ENCODE assay signal across 17 cellular contexts in the genomic region with DNA sequence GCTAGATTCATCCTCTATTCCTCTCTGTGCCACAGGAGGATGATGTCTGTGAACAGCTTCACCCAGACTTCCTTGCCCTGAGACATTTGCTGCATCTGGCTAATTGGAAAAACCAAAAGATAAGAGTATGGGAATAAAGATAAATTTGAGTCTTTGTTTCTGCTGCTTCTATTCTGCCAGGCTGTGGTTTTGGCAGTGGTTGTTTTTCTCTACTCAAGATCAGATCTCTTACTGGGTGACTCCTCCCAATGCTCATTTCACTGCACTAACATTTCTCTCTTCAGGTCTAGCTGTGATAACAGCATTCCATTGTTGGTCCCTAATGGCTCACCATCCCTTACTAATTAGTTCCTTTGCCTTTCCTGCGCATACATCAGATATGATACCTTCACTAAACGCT.
A peak's percentile ranks its signal among the peaks of the same experiment; 100 is the strongest.
DNase-seq lines count a peak whose midpoint lies in the region; ATAC-seq and TF ChIP-seq lines count a peak whose summit lies in the region.
"Had no signal": no experiment of that assay in that cellular context is flagged by ENCODE, and none has a peak within 500 bp of the region (broad histone marks: within the 10 kb centered on the region; RNA-seq: fewer than 3 reads in every experiment).

No MANE protein-coding gene starts in this region.

- no peaks in the 10 kb centered on the region for H3K27me3 ChIP-seq in neural progenitor cell
- no peaks in the 10 kb centered on the region for H3K27me3 ChIP-seq in CD4-positive, alpha-beta T cell (ENCODE audit: control insufficient read depth, insufficient read depth, low read length)
- H3K27me3 ChIP-seq: BLaER1 had no signal

- H3K4me1 Mint-ChIP-seq in neural progenitor cell (no peaks in the 10 kb centered on the region), Calu3 (ENCODE audit: low read depth, unreplicated experiment) (no peaks in the 10 kb centered on the region)
- H3K4me1 Mint-ChIP-seq in CD4-positive, alpha-beta T cell (ENCODE audit: low read depth): no peaks in the 10 kb centered on the region

- ATAC-seq in SK-N-SH treated with all-trans-retinoic acid at 6 μM for 48 hours (peak; percentile 43; the same call in 2 of the 3 replicates), HG03175 (IDR thresholded peaks at IDR 0.05; ENCODE audit: unreplicated experiment) (no peak)
- ATAC-seq in CD4-positive, alpha-beta T cell (ENCODE audit: poor library complexity): no peak
- ATAC-seq: A549; CD8-positive, alpha-beta T cell; K562; Panc1 had no signal

- no peaks in the 10 kb centered on the region for H4K20me1 ChIP-seq in neural progenitor cell (ENCODE audit: low read depth)
- H4K20me1 ChIP-seq: BLaER1 had no signal

- intact Hi-C loops in Calu3 (cut with micrococcal nuclease; ENCODE audit: unreplicated experiment): no loop called here
- intact Hi-C loops in CD4-positive, alpha-beta T cell (cut with DNase I, micrococcal nuclease): no loop called here

- H3K79me2 ChIP-seq in neural progenitor cell (ENCODE audit: low read depth): no peaks in the 10 kb centered on the region

- H3K36me3 Mint-ChIP-seq in neural progenitor cell: no peaks in the 10 kb centered on the region
- H3K36me3 Mint-ChIP-seq in Calu3 (ENCODE audit: insufficient read depth, unreplicated experiment): no peaks in the 10 kb centered on the region
- no peaks in the 10 kb centered on the region for H3K36me3 Mint-ChIP-seq in CD4-positive, alpha-beta T cell (ENCODE audit: low read depth)
- H3K36me3 Mint-ChIP-seq: CD8-positive, alpha-beta T cell had no signal

- no peaks in the 10 kb centered on the region for H3K36me3 ChIP-seq in neural progenitor cell
- H3K36me3 ChIP-seq: BLaER1 had no signal

- H3K9me3 ChIP-seq in neural progenitor cell (ENCODE audit: low read depth): no peaks in the 10 kb centered on the region
- H3K9me3 ChIP-seq in CD4-positive, alpha-beta T cell (ENCODE audit: control insufficient read depth, low read length): no peaks in the 10 kb centered on the region
- H3K9me3 ChIP-seq: A549, BLaER1 had no signal

- TF ChIP-seq CTCF in choroid plexus epithelial cell (conservative IDR thresholded peaks at IDR 0.05; ENCODE audit: low read depth, low read length) (no peak), neural progenitor cell (IDR thresholded peaks at IDR 0.05) (no peak), Calu3 (IDR thresholded peaks at IDR 0.05; ENCODE audit: unreplicated experiment) (no peak)
- TF ChIP-seq CTCF in CD4-positive, alpha-beta T cell (IDR thresholded peaks at IDR 0.05): no peak

- H3K27ac Mint-ChIP-seq in neural progenitor cell (no peak overlapping the region), Calu3 (ENCODE audit: unreplicated experiment) (no peak overlapping the region)
- no peak overlapping the region for H3K27ac Mint-ChIP-seq in CD4-positive, alpha-beta T cell
- H3K27ac Mint-ChIP-seq: CD8-positive, alpha-beta T cell had no signal

- no TSS peak for BruUV-seq in Calu3 (replicated peaks; lab: Mats Ljungman, UMichigan)

- H3K9ac ChIP-seq in neural progenitor cell: no peak overlapping the region
- H3K9ac ChIP-seq: BLaER1 had no signal

- H3F3A ChIP-seq in neural progenitor cell (ENCODE audit: low read depth): no peaks in the 10 kb centered on the region

- H3K4me3 ChIP-seq in choroid plexus epithelial cell (ENCODE audit: low read depth, low read length) (no peak overlapping the region), neural progenitor cell (no peak overlapping the region)
- H3K4me3 ChIP-seq: A549, BLaER1, K562 had no signal

- in situ Hi-C loops in KBM-7 (cut with MboI; ENCODE audit: low pct_unique_long_range_greater_than_20kb, low sequenced_read_pairs): no loop called here

- H2AFZ ChIP-seq in neural progenitor cell (replicated peaks): no peak overlapping the region

- H3K4me2 ChIP-seq in neural progenitor cell: no peak overlapping the region
- H3K4me2 ChIP-seq: A549, BLaER1 had no signal

- H3K4me3 Mint-ChIP-seq in neural progenitor cell: no peak overlapping the region
- no peak overlapping the region for H3K4me3 Mint-ChIP-seq in Calu3 (ENCODE audit: low read depth, unreplicated experiment)
- H3K4me3 Mint-ChIP-seq in CD4-positive, alpha-beta T cell: no peak overlapping the region
- H3K4me3 Mint-ChIP-seq: CD8-positive, alpha-beta T cell had no signal

- POLR2A ChIA-PET in CD4-positive, alpha-beta T cell (lab: Charles Lee): no interaction called here

- H3K9me3 Mint-ChIP-seq in neural progenitor cell (no peaks in the 10 kb centered on the region), Calu3 (ENCODE audit: low read depth, unreplicated experiment) (no peaks in the 10 kb centered on the region)
- no peaks in the 10 kb centered on the region for H3K9me3 Mint-ChIP-seq in CD4-positive, alpha-beta T cell
- H3K9me3 Mint-ChIP-seq: CD8-positive, alpha-beta T cell had no signal

- CTCF ChIA-PET in Calu3 (lab: Charles Lee): no interaction called here
- CTCF ChIA-PET in CD4-positive, alpha-beta T cell (lab: Charles Lee): interaction anchor here (0.5 kb wide), 1 partner anchor 196 kb away, joined by 4 read pairs; no protein-coding TSS in a partner anchor

- no peaks in the 10 kb centered on the region for H3K4me1 ChIP-seq in neural progenitor cell
- H3K4me1 ChIP-seq: A549, BLaER1 had no signal

- H3K27ac ChIP-seq in neural progenitor cell: no peak overlapping the region
- no peak overlapping the region for H3K27ac ChIP-seq in CD4-positive, alpha-beta T cell (ENCODE audit: low read depth, low read length)
- H3K27ac ChIP-seq: A549, BLaER1 had no signal

- H3K27me3 Mint-ChIP-seq in neural progenitor cell (ENCODE audit: insufficient read depth, low read depth) (no peaks in the 10 kb centered on the region), Calu3 (ENCODE audit: unreplicated experiment) (no peaks in the 10 kb centered on the region)
- no peaks in the 10 kb centered on the region for H3K27me3 Mint-ChIP-seq in CD4-positive, alpha-beta T cell

- DNase-seq in KBM-7 (peak; percentile 7), choroid plexus epithelial cell (ENCODE audit: low read depth) (peak; percentile 33), neural progenitor cell (ENCODE audit: low spot score) (peak; percentile 3), Calu3 (no peak)
- DNase-seq in CD4-positive, alpha-beta T cell: no peak
- DNase-seq: CD8-positive, alpha-beta T cell; DMS79; MV-4-11; NCI-H187; NCI-H2227 treated with DMSO at 0.1 percent for 48 hours; NCI-H524 treated with DMSO at 0.1 percent for 48 hours had no signal

TF ChIP-seq in SK-N-SH treated with all-trans-retinoic acid at 6 μM for 48 hours, 23 proteins besides CTCF, POLR2A, EP300 and RAD21:
- TF ChIP-seq, protein P1, sequence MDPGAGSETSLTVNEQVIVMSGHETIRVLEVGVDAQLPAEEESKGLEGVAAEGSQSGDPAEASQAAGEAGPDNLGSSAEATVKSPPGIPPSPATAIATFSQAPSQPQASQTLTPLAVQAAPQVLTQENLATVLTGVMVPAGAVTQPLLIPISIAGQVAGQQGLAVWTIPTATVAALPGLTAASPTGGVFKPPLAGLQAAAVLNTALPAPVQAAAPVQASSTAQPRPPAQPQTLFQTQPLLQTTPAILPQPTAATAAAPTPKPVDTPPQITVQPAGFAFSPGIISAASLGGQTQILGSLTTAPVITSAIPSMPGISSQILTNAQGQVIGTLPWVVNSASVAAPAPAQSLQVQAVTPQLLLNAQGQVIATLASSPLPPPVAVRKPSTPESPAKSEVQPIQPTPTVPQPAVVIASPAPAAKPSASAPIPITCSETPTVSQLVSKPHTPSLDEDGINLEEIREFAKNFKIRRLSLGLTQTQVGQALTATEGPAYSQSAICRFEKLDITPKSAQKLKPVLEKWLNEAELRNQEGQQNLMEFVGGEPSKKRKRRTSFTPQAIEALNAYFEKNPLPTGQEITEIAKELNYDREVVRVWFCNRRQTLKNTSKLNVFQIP (CRISPR knock-in tag; IDR thresholded peaks at IDR 0.05; ENCODE audit: borderline replicate concordance, low read depth): no peak
- TF ChIP-seq CSDC2 (CRISPR knock-in tag; IDR thresholded peaks at IDR 0.05): no peak
- peak; percentile 41 for TF ChIP-seq ISL1 (CRISPR knock-in tag; IDR thresholded peaks at IDR 0.05)
- peak; percentile 20; the same call in 1 of the 2 replicates for TF ChIP-seq TCF4 (CRISPR knock-in tag; IDR thresholded peaks at IDR 0.05; ENCODE audit: borderline replicate concordance)
- TF ChIP-seq ZNF8 (CRISPR knock-in tag; IDR thresholded peaks at IDR 0.05): 0 out of 2 replicates have a peak, but pooled peaks have one; percentile 25
- TF ChIP-seq ESRRG (CRISPR knock-in tag; IDR thresholded peaks at IDR 0.05): no peak
- no peak for TF ChIP-seq PPARA (CRISPR knock-in tag; IDR thresholded peaks at IDR 0.05; ENCODE audit: borderline replicate concordance)
- no peak for TF ChIP-seq SNAI2 (CRISPR knock-in tag; IDR thresholded peaks at IDR 0.05)

Comparison
In these comparisons a context has a peak if more than half of its experiments do, and no peak if none do; other contexts are left out.
1. DNase-seq: peak in KBM-7 (single experiment), choroid plexus epithelial cell (single experiment) and neural progenitor cell (single experiment); none in Calu3 (single experiment) and CD4-positive, alpha-beta T cell (0 of 10).